Comparison of ENCODE assay signal across 8 cellular contexts in genomic region chr17:63984651-63985386, GRCh38. TPM values are rescaled to one million over a fixed set of nuclear protein-coding genes. Genes with fewer than 3 reads are reported as not detected.
A peak's percentile ranks its signal among the peaks of the same experiment; 100 is the strongest.
DNase-seq lines count a peak whose midpoint lies in the region; TF ChIP-seq lines count a peak whose summit lies in the region.
"Had no signal": no experiment of that assay in that cellular context is flagged by ENCODE, and none has a peak within 500 bp of the region (broad histone marks: within the 10 kb centered on the region; RNA-seq: fewer than 3 reads in every experiment).

No MANE protein-coding gene starts in this region.

- H3K4me1 ChIP-seq in adrenal gland (replicated peaks in 1 of 2) (peaks cover 5 to 23% of the 10 kb centered on the region in 2 donors), muscle layer of colon (ENCODE audit: insufficient read depth, low read length) (peaks cover 20% of the 10 kb centered on the region)

- H3K27ac ChIP-seq in adrenal gland: peak overlapping the region in 2 of 5 donors; percentile 59 to 72
- peak overlapping the region; percentile 49 for H3K27ac ChIP-seq in muscle layer of colon (ENCODE audit: low read depth, low read length)
- H3K27ac ChIP-seq: 22Rv1, cardiac muscle cell had no signal

- no peaks in the 10 kb centered on the region for H3K36me3 ChIP-seq in adrenal gland (replicated peaks in 1 of 2)
- no peaks in the 10 kb centered on the region for H3K36me3 ChIP-seq in muscle layer of colon (ENCODE audit: insufficient read depth, low read length)
- H3K36me3 ChIP-seq: cardiac muscle cell had no signal

- no peak overlapping the region for H3K9ac ChIP-seq in muscle layer of colon (ENCODE audit: low read length)

- no peaks in the 10 kb centered on the region for H3K27me3 ChIP-seq in adrenal gland
- H3K27me3 ChIP-seq in muscle layer of colon (ENCODE audit: control insufficient read depth in 1 of 2, insufficient read depth in 2 of 2, low read length in 2 of 2): peaks cover 0 to 4% of the 10 kb centered on the region in 2 donors
- H3K27me3 ChIP-seq: cardiac muscle cell had no signal

- H3K4me3 ChIP-seq in adrenal gland (no peak overlapping the region), muscle layer of colon (ENCODE audit: low read depth in 1 of 2, low read length in 2 of 2) (no peak overlapping the region)
- H3K4me3 ChIP-seq: cardiac muscle cell had no signal

- no peak for TF ChIP-seq CTCF in adrenal gland (IDR thresholded peaks at IDR 0.05)

- no peak for TF ChIP-seq POLR2A in adrenal gland (IDR thresholded peaks at IDR 0.05)

- H3K9me3 ChIP-seq in adrenal gland (replicated peaks in 1 of 3): no peaks in the 10 kb centered on the region
- no peaks in the 10 kb centered on the region for H3K9me3 ChIP-seq in muscle layer of colon (ENCODE audit: low read length)

- DNase-seq in NCI-H1417 (lab: John Stamatoyannopoulos, UW) (peak in 2 of 3 experiments; percentile 4 to 10), NCI-H1417 treated with DMSO at 0.1 percent for 48 hours (lab: John Stamatoyannopoulos, UW) (no peak), adrenal gland (peak; percentile 72 to 92 (median 78)), DMS114 treated with DMSO at 0.1 percent for 48 hours (lab: John Stamatoyannopoulos, UW; ENCODE audit: unreplicated experiment) (no peak), NCI-H748 (lab: John Stamatoyannopoulos, UW; ENCODE audit: unreplicated experiment) (no peak)

- WGBS in adrenal gland, 4 donors: 49 to 75% (median 68%) methylated on average over 7 to 16 of the region's 16 CpGs

- intact Hi-C loops in adrenal gland (cut with DNase I): no loop called here

RNA-seq across cellular contexts. Expression of gene SCN4A, which starts 12.1 kb away (rescaled TPM):
- 1 to 10 TPM in 7 of 8 donors, under 1 TPM in 1; 0.30 to 4.2 (median 2.1) TPM for total RNA-seq in adrenal gland
- 1 to 10 TPM in 2 of 3 donors, under 1 TPM in 1; 0.42 to 1.9 (median 1.4) TPM for polyA plus RNA-seq in adrenal gland
- polyA plus RNA-seq: cardiac muscle cell had no signal

RNA-seq across cellular contexts. Expression of gene PRR29, which starts 13.3 kb away (rescaled TPM):
- total RNA-seq in adrenal gland: under 1 TPM in 6 of 8 donors, not detected in 2; 0.26 to 0.84 (median 0.54) TPM
- under 1 TPM; 0.05 to 0.72 (median 0.71) TPM for polyA plus RNA-seq in adrenal gland

RNA-seq across cellular contexts. Expression of gene ICAM2, which starts 35.6 kb away (rescaled TPM):
- 10 to 100 TPM; 16.6 to 42.2 (median 20.9) TPM for total RNA-seq in adrenal gland
- 10 to 100 TPM in 2 of 3 donors, 1 to 10 TPM in 1; 9.6 to 40.5 (median 35.0) TPM for polyA plus RNA-seq in adrenal gland
- total RNA-seq: cardiac muscle cell had no signal

RNA-seq across cellular contexts. Expression of gene CD79B, which starts 52.7 kb away (rescaled TPM):
- total RNA-seq in adrenal gland: 1 to 10 TPM in 6 of 8 donors, under 1 TPM in 1, not detected in 1; 0.69 to 4.5 (median 2.1) TPM
- polyA plus RNA-seq in adrenal gland: 1 to 10 TPM; 1.7 to 3.0 (median 2.5) TPM
- total RNA-seq: cardiac muscle cell had no signal

Comparison
In these comparisons a context has a peak if more than half of its experiments do, and no peak if none do; other contexts are left out.
1. DNase-seq: peak in NCI-H1417 (2 of 3) and adrenal gland (7 of 7); none in NCI-H1417 treated with DMSO at 0.1 percent for 48 hours (single experiment), DMS114 treated with DMSO at 0.1 percent for 48 hours (single experiment) and NCI-H748 (single experiment).